In the genomic region with DNA sequence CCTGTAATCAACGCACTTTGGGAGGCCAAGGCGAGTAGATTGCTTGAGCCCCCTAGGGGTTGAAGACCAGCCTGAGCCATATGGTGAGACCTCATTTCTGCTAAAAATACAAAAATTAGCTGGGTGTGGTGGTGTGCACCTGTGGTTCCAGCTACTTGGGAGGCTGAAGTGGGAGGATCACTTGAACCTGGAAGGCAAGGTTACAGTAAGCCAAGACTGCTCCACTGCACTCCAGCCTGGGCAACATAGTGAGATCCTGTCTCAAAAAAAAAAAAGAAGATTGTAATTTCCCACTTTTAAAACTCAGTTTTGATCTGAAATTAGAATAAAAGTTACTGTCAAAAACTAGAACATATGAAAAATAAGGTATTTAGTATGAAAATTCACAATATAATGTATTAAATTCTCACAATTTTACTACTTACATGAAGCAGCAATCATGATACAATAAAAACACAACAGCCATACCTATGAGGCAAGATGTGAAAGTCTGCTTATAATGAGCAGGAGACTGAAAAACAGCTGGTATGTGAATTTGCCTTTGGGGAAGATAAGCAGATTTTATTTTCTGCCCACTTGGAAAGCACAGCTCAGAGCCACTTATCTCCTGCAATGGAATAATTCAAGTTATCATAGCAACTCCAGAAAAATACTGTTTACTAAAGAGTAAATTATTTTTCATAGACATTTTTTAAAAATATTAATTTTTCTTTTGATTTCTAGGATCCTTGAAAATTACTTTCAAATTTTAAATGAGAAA, we compare ENCODE assay signal across 1 cellular context.
A peak's percentile ranks its signal among the peaks of the same experiment; 100 is the strongest.
TF ChIP-seq lines count a peak whose summit lies in the region.

No MANE protein-coding gene starts in this region.

TF ChIP-seq in K562, 482 proteins besides CTCF, POLR2A, EP300 and RAD21:
- peak; percentile 62 for TF ChIP-seq ZNF121 (CRISPR knock-in tag; conservative IDR thresholded peaks at IDR 0.05)
- TF ChIP-seq PPARD (CRISPR knock-in tag; IDR thresholded peaks at IDR 0.05) = no peak
- TF ChIP-seq ASH1L (IDR thresholded peaks at IDR 0.05; ENCODE audit: borderline replicate concordance, low read depth, partially characterized antibody) = no peak
- no peak for TF ChIP-seq COPS2 (conservative IDR thresholded peaks at IDR 0.05)
- no peak for TF ChIP-seq RBBP5 (IDR thresholded peaks at IDR 0.05; ENCODE audit: borderline replicate concordance, insufficient read depth, low read length, poor library complexity, severe bottlenecking)
- no peak for TF ChIP-seq ZNF212 (CRISPR knock-in tag; IDR thresholded peaks at IDR 0.05)
